Comparison of ENCODE assay signal across 7 cellular contexts in the genomic region with DNA sequence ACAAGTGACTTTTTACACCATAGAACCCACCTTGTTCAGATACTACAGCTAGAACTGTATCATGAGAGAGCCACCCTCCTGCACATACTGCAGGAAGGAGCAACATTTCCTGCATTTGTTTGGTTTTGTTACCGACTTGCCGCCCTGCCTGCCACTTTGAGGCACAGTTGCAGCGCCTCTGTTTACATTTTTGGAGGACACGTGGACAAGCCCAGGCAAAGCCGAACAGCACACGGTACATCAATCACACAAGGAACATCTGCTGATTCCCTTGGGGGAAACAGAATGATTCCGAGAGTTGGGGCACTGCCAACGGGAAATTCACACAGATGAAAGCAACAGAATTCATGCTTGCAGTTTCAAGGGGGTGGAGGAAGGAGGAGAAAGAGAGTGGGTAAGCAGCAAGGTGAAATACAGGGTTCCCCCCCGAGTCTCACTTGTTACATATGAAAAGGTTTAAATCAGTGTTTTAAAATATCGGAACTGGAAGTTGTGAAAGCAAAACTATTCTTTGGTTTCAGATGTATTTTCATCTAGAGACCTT.
DNase-seq lines count a peak whose midpoint lies in the region; ATAC-seq and TF ChIP-seq lines count a peak whose summit lies in the region.

No MANE protein-coding gene starts in this region.

- H3K36me3 Mint-ChIP-seq in WTC11 (no peaks in the 10 kb centered on the region), mesothelial cell of epicardium (no peaks in the 10 kb centered on the region)

- H3K4me3 Mint-ChIP-seq in WTC11 (peak overlapping the region; percentile 6; the same call in 1 of the 2 replicates), mesothelial cell of epicardium (peak overlapping the region; percentile 58)

- H3K27ac Mint-ChIP-seq in WTC11 (peak overlapping the region; percentile 81), mesothelial cell of epicardium (peak overlapping the region; percentile 93)

- POLR2A ChIA-PET in WTC11 (lab: Charles Lee), result no interaction called here

- CTCF ChIA-PET in WTC11 (lab: Charles Lee), result no interaction called here

- ATAC-seq in HG02588 (IDR thresholded peaks at IDR 0.05; ENCODE audit: unreplicated experiment) (peak; percentile 79), WTC11 (peak; percentile 27)

- H3K4me3 ChIP-seq in coronary artery, result peak overlapping the region; percentile 55

- no peaks in the 10 kb centered on the region for H3K27me3 Mint-ChIP-seq in WTC11 (ENCODE audit: low read depth)
- H3K27me3 Mint-ChIP-seq in mesothelial cell of epicardium (ENCODE audit: low read depth), result no peaks in the 10 kb centered on the region

- H3K4me1 Mint-ChIP-seq in WTC11, result peaks cover 48% of the 10 kb centered on the region
- H3K4me1 Mint-ChIP-seq in mesothelial cell of epicardium, result peaks cover 44% of the 10 kb centered on the region

- TF ChIP-seq CTCF in GM13977 (IDR thresholded peaks at IDR 0.05; ENCODE audit: extremely low read depth, insufficient read depth, missing control alignments) (no peak), WTC11 (IDR thresholded peaks at IDR 0.05) (no peak), coronary artery (IDR thresholded peaks at IDR 0.05) (no peak), mesothelial cell of epicardium (IDR thresholded peaks at IDR 0.05; ENCODE audit: unreplicated experiment) (no peak)

- in situ Hi-C loops in GM13977 (cut with MboI; ENCODE audit: low pct_unique_long_range_greater_than_20kb, low sequenced_read_pairs, unreplicated experiment), result no loop called here

- peak overlapping the region in 1 of 2 donors; percentile 14 for H3K27ac ChIP-seq in coronary artery

- H3K9me3 Mint-ChIP-seq in WTC11 (no peaks in the 10 kb centered on the region), mesothelial cell of epicardium (no peaks in the 10 kb centered on the region)

- DNase-seq in GM13977 (ENCODE audit: low spot score), result peak; percentile 18
- DNase-seq in NCI-H1436 treated with DMSO at 0.1 percent for 48 hours (lab: John Stamatoyannopoulos, UW), result peak; percentile 59
- no peak for DNase-seq in WTC11 (ENCODE audit: low spot score)
- DNase-seq in coronary artery (ENCODE audit: low spot score), result no peak
- DNase-seq in mesothelial cell of epicardium (ENCODE audit: low spot score in 2 of 2, unreplicated experiment in 2 of 2), result peak; percentile 25 to 56
- DNase-seq in stimulated activated naive CD4-positive, alpha-beta T cell (lab: John Stamatoyannopoulos, UW), result peak; percentile 30 to 78 (median 66)

TF ChIP-seq in WTC11, 78 proteins besides CTCF, POLR2A, EP300 and RAD21:
- TF ChIP-seq, protein P1, sequence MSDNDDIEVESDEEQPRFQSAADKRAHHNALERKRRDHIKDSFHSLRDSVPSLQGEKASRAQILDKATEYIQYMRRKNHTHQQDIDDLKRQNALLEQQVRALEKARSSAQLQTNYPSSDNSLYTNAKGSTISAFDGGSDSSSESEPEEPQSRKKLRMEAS (CRISPR knock-in tag; IDR thresholded peaks at IDR 0.05), result 0 out of 2 replicates have a peak, but pooled peaks have one; percentile 40
- TF ChIP-seq USF1 (CRISPR knock-in tag; IDR thresholded peaks at IDR 0.05) (peak; percentile 41; the same call in 1 of the 2 replicates), GABPB1 (CRISPR knock-in tag; IDR thresholded peaks at IDR 0.05) (peak; percentile 81), FOXK1 (CRISPR knock-in tag; IDR thresholded peaks at IDR 0.05) (peak; percentile 58; the same call in 1 of the 2 replicates), ZNF396 (CRISPR knock-in tag; IDR thresholded peaks at IDR 0.05; ENCODE audit: borderline replicate concordance) (no peak)
TF ChIP-seq in WTC11: peak in this region for 4.

Comparison
In these comparisons a context has a peak if more than half of its experiments do, and no peak if none do; other contexts are left out.
1. DNase-seq: peak in GM13977 (single experiment), NCI-H1436 treated with DMSO at 0.1 percent for 48 hours (single experiment), mesothelial cell of epicardium (2 of 2) and stimulated activated naive CD4-positive, alpha-beta T cell (6 of 6); none in WTC11 (single experiment) and coronary artery (single experiment).